ENCODE assay signal across 1 cellular context in genomic region chr5:151038292-151038745, GRCh38.
TF ChIP-seq lines count a peak whose summit lies in the region.

No MANE protein-coding gene starts in this region.

TF ChIP-seq in HepG2, 621 proteins besides CTCF, POLR2A, EP300 and RAD21:
- TF ChIP-seq ZNF687 (CRISPR knock-in tag; IDR thresholded peaks at IDR 0.05) = peak; percentile 28; the same call in 1 of the 2 replicates
- 0 out of 2 replicates have a peak, but pooled peaks have one; percentile 26 for TF ChIP-seq TRIM24 (CRISPR knock-in tag; IDR thresholded peaks at IDR 0.05)
- 0 out of 2 replicates have a peak, but pooled peaks have one; percentile 23 for TF ChIP-seq ZNF430 (CRISPR knock-in tag; IDR thresholded peaks at IDR 0.05)
- TF ChIP-seq MTA1 (CRISPR knock-in tag; IDR thresholded peaks at IDR 0.05; ENCODE audit: borderline replicate concordance) = peak; percentile 5; the same call in 1 of the 2 replicates
- 0 out of 2 replicates have a peak, but pooled peaks have one; percentile 9 for TF ChIP-seq MED1 (CRISPR knock-in tag; IDR thresholded peaks at IDR 0.05)
- no peak for TF ChIP-seq SALL1 (CRISPR knock-in tag; IDR thresholded peaks at IDR 0.05)
- no peak for TF ChIP-seq MED8 (CRISPR knock-in tag; IDR thresholded peaks at IDR 0.05; ENCODE audit: insufficient replicate concordance)
- peak; percentile 0; the same call in 1 of the 2 replicates for TF ChIP-seq PHF21A (CRISPR knock-in tag; IDR thresholded peaks at IDR 0.05)
- TF ChIP-seq ATF2 (CRISPR knock-in tag; IDR thresholded peaks at IDR 0.05) = no peak
- no peak for TF ChIP-seq RXRA (CRISPR knock-in tag; IDR thresholded peaks at IDR 0.05)
